ENCODE assay signal across 24 cellular contexts in genomic region chr12:109872-110271, GRCh38. TPM values are rescaled to one million over a fixed set of nuclear protein-coding genes. Genes with fewer than 3 reads are reported as not detected.
DNase-seq lines count a peak whose midpoint lies in the region; ATAC-seq and TF ChIP-seq lines count a peak whose summit lies in the region.
"Had no signal": no experiment of that assay in that cellular context is flagged by ENCODE, and none has a peak within 500 bp of the region (broad histone marks: within the 10 kb centered on the region; RNA-seq: fewer than 3 reads in every experiment).

No MANE protein-coding gene starts in this region.

- no peaks in the 10 kb centered on the region for H3K36me3 ChIP-seq in iPS-18a (ENCODE audit: control insufficient read depth, low read depth, low read length)
- no peaks in the 10 kb centered on the region for H3K36me3 ChIP-seq in upper lobe of right lung
- H3K36me3 ChIP-seq: left lung, MG63, sigmoid colon, stomach, tibial artery had no signal

- no peak for ATAC-seq in activated naive CD8-positive, alpha-beta T cell treated with anti-CD3 and anti-CD28 coated beads, Interleukin-2, amount 50 U/mL, for 24 hours
- ATAC-seq in upper lobe of right lung: no peak
- ATAC-seq: esophagus mucosa, left lung had no signal

- no peak overlapping the region for H3K27ac Mint-ChIP-seq in activated naive CD8-positive, alpha-beta T cell treated with anti-CD3 and anti-CD28 coated beads for 36 hours
- H3K27ac Mint-ChIP-seq in activated naive CD8-positive, alpha-beta T cell treated with anti-CD3 and anti-CD28 coated beads, Interleukin-2, amount 50 U/mL, for 24 hours: no peak overlapping the region
- H3K27ac Mint-ChIP-seq: T-helper 2 cell treated with Interferon-gamma antibody and Interleukin-4, amounts not matched to agents 5 μg/mL and 100 μg/mL, for 36 hours had no signal

- peaks cover 10% of the 10 kb centered on the region for H3K4me1 Mint-ChIP-seq in activated naive CD8-positive, alpha-beta T cell treated with anti-CD3 and anti-CD28 coated beads for 36 hours
- H3K4me1 Mint-ChIP-seq in activated naive CD8-positive, alpha-beta T cell treated with anti-CD3 and anti-CD28 coated beads, Interleukin-2, amount 50 U/mL, for 24 hours: peaks cover 9% of the 10 kb centered on the region

- H3K27me3 ChIP-seq in iPS-18a (ENCODE audit: control insufficient read depth, insufficient read depth, low read length) (no peaks in the 10 kb centered on the region), upper lobe of right lung (no peaks in the 10 kb centered on the region)

- no peaks in the 10 kb centered on the region for H3K36me3 Mint-ChIP-seq in activated naive CD8-positive, alpha-beta T cell treated with anti-CD3 and anti-CD28 coated beads for 36 hours
- no peaks in the 10 kb centered on the region for H3K36me3 Mint-ChIP-seq in activated naive CD8-positive, alpha-beta T cell treated with anti-CD3 and anti-CD28 coated beads, Interleukin-2, amount 50 U/mL, for 24 hours (ENCODE audit: low read depth)
- H3K36me3 Mint-ChIP-seq: brain, IgD-negative memory B cell had no signal

- peak overlapping the region; percentile 2 for H3K4me3 Mint-ChIP-seq in activated naive CD8-positive, alpha-beta T cell treated with anti-CD3 and anti-CD28 coated beads for 36 hours
- no peak overlapping the region for H3K4me3 Mint-ChIP-seq in activated naive CD8-positive, alpha-beta T cell treated with anti-CD3 and anti-CD28 coated beads, Interleukin-2, amount 50 U/mL, for 24 hours
- H3K4me3 Mint-ChIP-seq: brain; T-helper 2 cell treated with Interferon-gamma antibody and Interleukin-4, amounts not matched to agents 5 μg/mL and 100 μg/mL, for 36 hours had no signal

- no peaks in the 10 kb centered on the region for H3K9me3 Mint-ChIP-seq in activated naive CD8-positive, alpha-beta T cell treated with anti-CD3 and anti-CD28 coated beads for 36 hours
- H3K9me3 Mint-ChIP-seq in activated naive CD8-positive, alpha-beta T cell treated with anti-CD3 and anti-CD28 coated beads, Interleukin-2, amount 50 U/mL, for 24 hours: no peaks in the 10 kb centered on the region
- H3K9me3 Mint-ChIP-seq: IgD-negative memory B cell; T-helper 2 cell treated with Interferon-gamma antibody and Interleukin-4, amounts not matched to agents 5 μg/mL and 100 μg/mL, for 36 hours had no signal

- no peak for DNase-seq in activated naive CD8-positive, alpha-beta T cell treated with anti-CD3 and anti-CD28 coated beads for 36 hours
- DNase-seq in activated naive CD8-positive, alpha-beta T cell treated with anti-CD3 and anti-CD28 coated beads, Interleukin-2, amount 50 U/mL, for 24 hours: no peak
- DNase-seq in OCI-M1 (lab: John Stamatoyannopoulos, UW) (peak; percentile 53), upper lobe of right lung (peak; percentile 23), ureter (ENCODE audit: low spot score) (no peak), COR-L47 (lab: John Stamatoyannopoulos, UW) (no peak)
- no peak for DNase-seq in central memory CD4-positive, alpha-beta T cell
- DNase-seq: activated gamma-delta T cell; AML-193; effector CD4-positive, alpha-beta T cell; foreskin melanocyte; left lung; MG63; NCI-H1417; NCI-H2081 treated with DMSO at 0.1 percent for 48 hours; stimulated activated CD4-positive, alpha-beta T cell treated with anti-CD3 and anti-CD28 coated beads, Interleukin-15, amount 100 ng/mL, for 24 hours; stomach had no signal

- H3K4me1 ChIP-seq in iPS-18a (ENCODE audit: control insufficient read depth, low read depth, low read length): peaks cover 15% of the 10 kb centered on the region
- H3K4me1 ChIP-seq in upper lobe of right lung: no peaks in the 10 kb centered on the region
- H3K4me1 ChIP-seq: left lung, sigmoid colon, tibial artery had no signal

- intact Hi-C loops in upper lobe of right lung (cut with DNase I): no loop called here

- no peaks in the 10 kb centered on the region for H3K27me3 Mint-ChIP-seq in activated naive CD8-positive, alpha-beta T cell treated with anti-CD3 and anti-CD28 coated beads for 36 hours
- no peaks in the 10 kb centered on the region for H3K27me3 Mint-ChIP-seq in activated naive CD8-positive, alpha-beta T cell treated with anti-CD3 and anti-CD28 coated beads, Interleukin-2, amount 50 U/mL, for 24 hours

- TF ChIP-seq CTCF in upper lobe of right lung (IDR thresholded peaks at IDR 0.05): no peak

- H3K27ac ChIP-seq in iPS-18a (ENCODE audit: low read length) (peak overlapping the region; percentile 29), upper lobe of right lung (no peak overlapping the region)
- H3K27ac ChIP-seq: left lung, sigmoid colon, stomach, tibial artery had no signal

- H3K9me3 ChIP-seq in iPS-18a (ENCODE audit: control insufficient read depth, low read depth, low read length) (no peaks in the 10 kb centered on the region), upper lobe of right lung (no peaks in the 10 kb centered on the region)
- H3K9me3 ChIP-seq: left lung, MG63, sigmoid colon, stomach, tibial artery had no signal

- H3K9ac ChIP-seq in iPS-18a (ENCODE audit: low read length): no peak overlapping the region

- no peak overlapping the region for H3K4me3 ChIP-seq in iPS-18a (ENCODE audit: low read length)
- H3K4me3 ChIP-seq in upper lobe of right lung: peak overlapping the region; percentile 25
- H3K4me3 ChIP-seq: MG63, sigmoid colon, stomach, tibial artery had no signal

RNA-seq across cellular contexts. Expression of gene IQSEC3, which starts 43.3 kb away (rescaled TPM):
- total RNA-seq in activated naive CD8-positive, alpha-beta T cell treated with anti-CD3 and anti-CD28 coated beads for 36 hours: 1 to 10 TPM; 3.2 to 3.6 TPM
- total RNA-seq in upper lobe of right lung (4.6 TPM), ureter (4.3 TPM)

Comparison
In these comparisons a context has a peak if more than half of its experiments do, and no peak if none do; other contexts are left out.
1. DNase-seq: peak in OCI-M1 (single experiment) and upper lobe of right lung (single experiment); none in activated naive CD8-positive, alpha-beta T cell treated with anti-CD3 and anti-CD28 coated beads for 36 hours (single experiment), activated naive CD8-positive, alpha-beta T cell treated with anti-CD3 and anti-CD28 coated beads, Interleukin-2, amount 50 U/mL, for 24 hours (single experiment), ureter (single experiment), central memory CD4-positive, alpha-beta T cell (single experiment) and COR-L47 (single experiment).